Comparison of ENCODE assay signal across 8 cellular contexts in genomic region chr4:123661080-123661737, GRCh38.
A peak's percentile ranks its signal among the peaks of the same experiment; 100 is the strongest.
DNase-seq lines count a peak whose midpoint lies in the region; ATAC-seq and TF ChIP-seq lines count a peak whose summit lies in the region.

No MANE protein-coding gene starts in this region.

- H3K27me3 Mint-ChIP-seq in endothelial cell (ENCODE audit: unreplicated experiment) = peaks cover 3% of the 10 kb centered on the region

- no peak overlapping the region for H2AFZ ChIP-seq in parathyroid adenoma

- no peak for ATAC-seq in GM18861 (IDR thresholded peaks at IDR 0.05; ENCODE audit: unreplicated experiment)
- no peak for ATAC-seq in HG02678 (IDR thresholded peaks at IDR 0.05; ENCODE audit: unreplicated experiment)

- no peak overlapping the region for H3K4me3 ChIP-seq in NB4 (ENCODE audit: low read depth, low read length)
- no peak overlapping the region for H3K4me3 ChIP-seq in parathyroid adenoma (ENCODE audit: low read depth, low read length)

- no peak overlapping the region for H3K9ac ChIP-seq in parathyroid adenoma

- H3K36me3 Mint-ChIP-seq in endothelial cell (ENCODE audit: low read depth, unreplicated experiment) = peaks cover 17% of the 10 kb centered on the region

- H3K36me3 ChIP-seq in parathyroid adenoma (ENCODE audit: control insufficient read depth, insufficient read depth, low read length) = no peaks in the 10 kb centered on the region

- H3K4me1 Mint-ChIP-seq in endothelial cell (ENCODE audit: unreplicated experiment) = peaks cover 4% of the 10 kb centered on the region

- no peaks in the 10 kb centered on the region for H3K79me2 ChIP-seq in parathyroid adenoma

- no peak overlapping the region for H3K4me2 ChIP-seq in parathyroid adenoma (ENCODE audit: low read length)

- no peak for TF ChIP-seq POLR2A in NB4 (IDR thresholded peaks at IDR 0.05; ENCODE audit: extremely low read depth, insufficient read length)

- no peak overlapping the region for H3K27ac Mint-ChIP-seq in endothelial cell (ENCODE audit: unreplicated experiment)

- DNase-seq in EH (ENCODE audit: low read depth) = peak; percentile 39
- peak; percentile 34 for DNase-seq in NB4 (ENCODE audit: low read depth)
- no peak for DNase-seq in endothelial cell (ENCODE audit: low spot score)
- no peak for DNase-seq in DMS79 treated with DMSO at 0.1 percent for 48 hours (lab: John Stamatoyannopoulos, UW)
- DNase-seq in HuH-7.5 (ENCODE audit: low spot score) = no peak

- H3K9me3 ChIP-seq in parathyroid adenoma (ENCODE audit: control insufficient read depth, low read length) = no peaks in the 10 kb centered on the region

- H3K27ac ChIP-seq in parathyroid adenoma = no peak overlapping the region

- no peaks in the 10 kb centered on the region for H3K4me1 ChIP-seq in parathyroid adenoma

- peaks cover 7% of the 10 kb centered on the region for H3K9me3 Mint-ChIP-seq in endothelial cell (ENCODE audit: unreplicated experiment)

- TF ChIP-seq CTCF in NB4 (IDR thresholded peaks at IDR 0.05; ENCODE audit: low read depth, low read length) (peak; percentile 21), endothelial cell (IDR thresholded peaks at IDR 0.05; ENCODE audit: unreplicated experiment) (peak; percentile 67), parathyroid adenoma (IDR thresholded peaks at IDR 0.05) (peak; percentile 22)

- H3K4me3 Mint-ChIP-seq in endothelial cell (ENCODE audit: unreplicated experiment) = no peak overlapping the region

- H3K27me3 ChIP-seq in parathyroid adenoma (ENCODE audit: control insufficient read depth, insufficient read depth, low read length) = no peaks in the 10 kb centered on the region

Comparison
In these comparisons a context has a peak if more than half of its experiments do, and no peak if none do; other contexts are left out.
1. DNase-seq: peak in EH (single experiment) and NB4 (single experiment); none in endothelial cell (single experiment), DMS79 treated with DMSO at 0.1 percent for 48 hours (single experiment) and HuH-7.5 (single experiment).
2. Peak in every context shown above with its lines, with median percentiles within 50 percentile points of each other: CTCF ChIP-seq.